In the genomic region with DNA sequence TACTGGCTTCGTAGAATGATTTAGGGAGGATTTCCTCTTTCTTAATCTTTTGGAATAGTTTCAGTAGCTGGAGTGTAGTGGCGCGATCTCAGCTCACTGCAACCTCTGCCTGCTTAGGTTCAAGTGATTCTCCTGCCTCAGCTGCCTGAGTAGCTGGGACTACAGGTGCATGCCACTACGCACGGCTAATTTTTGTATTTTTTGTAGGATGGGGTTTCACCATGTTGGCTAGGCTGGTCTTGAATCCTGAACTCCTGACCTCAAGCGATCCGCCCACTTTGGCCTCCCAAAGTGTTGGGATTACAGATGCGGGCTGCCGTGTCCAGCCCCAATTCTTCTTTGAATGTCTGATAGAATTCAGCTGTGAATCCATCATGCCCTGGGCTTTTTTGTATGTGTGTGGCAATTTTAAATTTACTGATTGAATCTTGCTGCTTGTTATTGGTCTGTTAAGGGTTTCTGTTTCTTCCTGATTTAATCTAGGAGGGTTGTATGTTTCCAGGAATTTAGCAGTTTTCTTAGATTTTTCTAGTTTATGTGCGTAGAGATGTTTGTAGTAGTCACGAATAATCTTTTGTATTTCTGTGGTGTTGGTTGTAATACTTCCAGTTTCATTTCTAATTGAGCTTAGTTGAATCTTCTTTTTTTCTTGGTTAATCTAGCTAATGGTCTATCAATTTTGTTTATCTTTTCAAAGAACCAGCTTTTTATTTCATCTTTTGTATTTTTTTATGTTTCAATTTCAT, we compare ENCODE assay signal across 12 cellular contexts. TPM values are rescaled to one million over a fixed set of nuclear protein-coding genes. Genes with fewer than 3 reads are reported as not detected.
DNase-seq lines count a peak whose midpoint lies in the region; ATAC-seq and TF ChIP-seq lines count a peak whose summit lies in the region.
"Had no signal": no experiment of that assay in that cellular context is flagged by ENCODE, and none has a peak within 500 bp of the region (broad histone marks: within the 10 kb centered on the region; RNA-seq: fewer than 3 reads in every experiment).

No MANE protein-coding gene starts in this region.

- peaks cover 7 to 19% (median 16%) of the 10 kb centered on the region in 4 donors for H3K4me1 ChIP-seq in esophagus muscularis mucosa

- peaks cover 5% of the 10 kb centered on the region for H3K9me3 Mint-ChIP-seq in stimulated activated naive CD8-positive, alpha-beta T cell treated with anti-CD3 and anti-CD28 coated beads, Interleukin-15, Interleukin-2, amounts not matched to agents 100 ng/mL and 50 ng/mL, for 24 hours
- peaks cover 30% of the 10 kb centered on the region for H3K9me3 Mint-ChIP-seq in nephron

- H3K36me3 Mint-ChIP-seq in stimulated activated naive CD8-positive, alpha-beta T cell treated with anti-CD3 and anti-CD28 coated beads, Interleukin-15, Interleukin-2, amounts not matched to agents 100 ng/mL and 50 ng/mL, for 24 hours (ENCODE audit: low read depth), result peaks cover 8% of the 10 kb centered on the region
- H3K36me3 Mint-ChIP-seq in nephron (ENCODE audit: low read depth), result peaks cover 12% of the 10 kb centered on the region

- peak overlapping the region; percentile 84 for H3K27ac Mint-ChIP-seq in stimulated activated naive CD8-positive, alpha-beta T cell treated with anti-CD3 and anti-CD28 coated beads, Interleukin-15, Interleukin-2, amounts not matched to agents 100 ng/mL and 50 ng/mL, for 24 hours
- H3K27ac Mint-ChIP-seq in nephron, result peak overlapping the region in 1 of 3 experiments; percentile 59
- H3K27ac Mint-ChIP-seq: B cell had no signal

- TF ChIP-seq EP300 in esophagus muscularis mucosa (IDR thresholded peaks at IDR 0.05), result no peak

- H3K4me3 ChIP-seq in esophagus muscularis mucosa, result peak overlapping the region; percentile 23 to 40 (median 31)
- H3K4me3 ChIP-seq: K562 had no signal

- no peaks in the 10 kb centered on the region for H3K9me3 ChIP-seq in esophagus muscularis mucosa
- H3K9me3 ChIP-seq: adrenal gland had no signal

- WGBS in esophagus muscularis mucosa, result 64% methylated on average over 11 of the region's 11 CpGs

- intact Hi-C loops in esophagus muscularis mucosa (cut with DNase I), result no loop called here
- intact Hi-C loops in left colon (cut with DNase I, micrococcal nuclease), result no loop called here

- no peak for DNase-seq in stimulated activated naive CD8-positive, alpha-beta T cell treated with anti-CD3 and anti-CD28 coated beads, Interleukin-15, Interleukin-2, amounts not matched to agents 100 U/mL and 50 U/mL, for 24 hours
- DNase-seq in esophagus muscularis mucosa (ENCODE audit: extremely low spot score) (peak; percentile 60), left colon (no peak), anterior cingulate cortex (lab: John Stamatoyannopoulos, UW) (no peak)
- DNase-seq: NCI-H2081 treated with DMSO at 0.1 percent for 48 hours had no signal

- peaks cover 0 to 8% (median 0%) of the 10 kb centered on the region in 4 donors for H3K36me3 ChIP-seq in esophagus muscularis mucosa
- H3K36me3 ChIP-seq: adrenal gland had no signal

- H3K4me1 Mint-ChIP-seq in stimulated activated naive CD8-positive, alpha-beta T cell treated with anti-CD3 and anti-CD28 coated beads, Interleukin-15, Interleukin-2, amounts not matched to agents 100 ng/mL and 50 ng/mL, for 24 hours (ENCODE audit: low read depth), result peaks cover 62% of the 10 kb centered on the region
- H3K4me1 Mint-ChIP-seq in nephron, result peaks cover 12% of the 10 kb centered on the region

- no peak for ATAC-seq in stimulated activated naive CD8-positive, alpha-beta T cell treated with anti-CD3 and anti-CD28 coated beads, Interleukin-15, Interleukin-2, amounts not matched to agents 100 U/mL and 50 U/mL, for 24 hours
- no peak for ATAC-seq in left colon
- ATAC-seq in HG02840 (IDR thresholded peaks at IDR 0.05; ENCODE audit: low FRiP score, unreplicated experiment), result no peak
- no peak for ATAC-seq in GM19351 (IDR thresholded peaks at IDR 0.05; ENCODE audit: unreplicated experiment)
- ATAC-seq: K562 had no signal

- H3K27ac ChIP-seq in esophagus muscularis mucosa (replicated peaks in 1 of 4), result peak overlapping the region; percentile 18 to 56 (median 50)

- no peaks in the 10 kb centered on the region for H3K27me3 ChIP-seq in esophagus muscularis mucosa
- H3K27me3 ChIP-seq: adrenal gland had no signal

- TF ChIP-seq POLR2A in esophagus muscularis mucosa (IDR thresholded peaks at IDR 0.05; ENCODE audit: low read depth), result no peak

- peaks cover 10% of the 10 kb centered on the region for H3K27me3 Mint-ChIP-seq in stimulated activated naive CD8-positive, alpha-beta T cell treated with anti-CD3 and anti-CD28 coated beads, Interleukin-15, Interleukin-2, amounts not matched to agents 100 ng/mL and 50 ng/mL, for 24 hours
- no peaks in the 10 kb centered on the region for H3K27me3 Mint-ChIP-seq in nephron (ENCODE audit: low read depth)

- TF ChIP-seq CTCF in esophagus muscularis mucosa (IDR thresholded peaks at IDR 0.05) (no peak), nephron (IDR thresholded peaks at IDR 0.05; ENCODE audit: unreplicated experiment in 3 of 3) (no peak)

- peak overlapping the region; percentile 80 for H3K4me3 Mint-ChIP-seq in stimulated activated naive CD8-positive, alpha-beta T cell treated with anti-CD3 and anti-CD28 coated beads, Interleukin-15, Interleukin-2, amounts not matched to agents 100 ng/mL and 50 ng/mL, for 24 hours
- peak overlapping the region in 2 of 3 experiments; percentile 13 to 35 for H3K4me3 Mint-ChIP-seq in nephron
- H3K4me3 Mint-ChIP-seq: B cell had no signal

RNA-seq across cellular contexts. Expression of a gene that starts 15.3 kb away (rescaled TPM):
- total RNA-seq in esophagus muscularis mucosa, result 10 to 100 TPM; 20.2 to 22.8 (median 20.7) TPM
- total RNA-seq in left colon, result 1 to 10 TPM; 1.7 to 6.0 TPM
